Comparison of ENCODE assay signal across 22 cellular contexts in the genomic region with DNA sequence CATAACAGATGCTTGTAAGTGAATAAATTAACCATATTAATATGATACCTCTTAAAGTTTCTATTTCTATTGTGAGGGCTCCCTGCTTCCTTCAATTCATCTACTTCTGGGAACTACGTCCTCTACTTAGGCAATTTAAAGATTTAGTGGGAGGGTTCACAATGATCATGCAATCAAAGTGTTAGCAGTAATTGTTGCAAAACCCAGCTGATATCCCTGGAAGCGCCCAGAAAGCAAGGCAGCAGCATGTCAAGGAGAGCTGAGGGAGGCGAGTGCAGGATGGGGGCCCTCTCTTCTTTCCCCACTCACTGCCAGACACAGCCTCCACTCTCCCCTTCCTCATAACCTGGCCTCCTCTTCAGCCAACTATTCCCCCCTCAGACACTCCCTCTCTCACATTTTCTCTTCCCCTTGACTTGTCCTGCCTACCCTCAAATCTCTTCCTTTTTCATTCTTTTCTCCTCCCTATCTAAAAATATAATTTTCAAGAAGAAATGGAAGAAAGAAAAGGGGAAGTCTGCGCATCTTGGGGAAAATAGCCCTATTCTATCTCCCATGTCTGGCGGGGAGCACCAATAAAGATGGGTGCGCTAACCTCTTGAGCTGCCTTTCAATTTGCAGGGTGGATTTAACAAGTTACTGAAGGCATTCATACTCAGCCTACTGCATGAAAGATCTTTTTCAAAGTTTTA. TPM values are rescaled to one million over a fixed set of nuclear protein-coding genes. Genes with fewer than 3 reads are reported as not detected.
DNase-seq lines count a peak whose midpoint lies in the region; ATAC-seq, FAIRE-seq and TF ChIP-seq lines count a peak whose summit lies in the region.
"Had no signal": no experiment of that assay in that cellular context is flagged by ENCODE, and none has a peak within 500 bp of the region (broad histone marks: within the 10 kb centered on the region; RNA-seq: fewer than 3 reads in every experiment).

No MANE protein-coding gene starts in this region.

- no peak overlapping the region for H2AFZ ChIP-seq in HepG2 (ENCODE audit: low read length)

- peaks cover 2% of the 10 kb centered on the region for H3K4me1 Mint-ChIP-seq in T-helper 17 cell
- H3K4me1 Mint-ChIP-seq: IgD-negative memory B cell had no signal

- H4K5ac ChIP-seq in mesendoderm (ENCODE audit: low read length), result no peak overlapping the region

- H2BK15ac ChIP-seq in mesendoderm (replicated peaks; ENCODE audit: low read depth), result no peak overlapping the region

- no peak overlapping the region for H3K18ac ChIP-seq in mesendoderm (ENCODE audit: low read length)

- H3K79me2 ChIP-seq in HepG2 (ENCODE audit: insufficient read depth, low read length) (no peaks in the 10 kb centered on the region), mesendoderm (ENCODE audit: control insufficient read depth, insufficient read depth, low read length) (no peaks in the 10 kb centered on the region)

- no peak for FAIRE-seq in HepG2 (lab: Jason Lieb, UNC)
- FAIRE-seq: RCC 7860 had no signal

- in situ Hi-C loops in HepG2 (cut with HindIII; ENCODE audit: extremely low pct_ligation_motif_present, low pct_unique_long_range_greater_than_20kb), result loop anchor here (10.0 kb wide), 1 partner anchor 185 kb away; a partner anchor contains a TSS

- TF ChIP-seq RAD21 in HepG2 (CRISPR knock-in tag; IDR thresholded peaks at IDR 0.05), result no peak

- peak overlapping the region; percentile 1 for H3K27ac Mint-ChIP-seq in T-helper 17 cell
- H3K27ac Mint-ChIP-seq: CD8-positive, alpha-beta memory T cell had no signal

- H4K20me1 ChIP-seq in HepG2 (ENCODE audit: insufficient read depth, low read length), result no peaks in the 10 kb centered on the region

- no peak overlapping the region for H3K56ac ChIP-seq in mesendoderm (ENCODE audit: low read length)

- WGBS in right cardiac atrium, result 82% methylated on average over 6 of the region's 6 CpGs
- 98% methylated on average over 6 of the region's 6 CpGs for WGBS in HepG2 (ENCODE audit: low lambda C conversion rate)
- WGBS in mesendoderm (ENCODE audit: extremely low coverage, insufficient coverage, low lambda C conversion rate), result no CpG with 5 or more reads among the region's 6 CpGs

- H3K27ac ChIP-seq in cardiac muscle cell (peak overlapping the region; percentile 88), right cardiac atrium (ENCODE audit: low read length) (no peak overlapping the region), HepG2 (ENCODE audit: extremely low read length, insufficient read depth, low read length) (no peak overlapping the region), mesendoderm (ENCODE audit: low read depth, low read length) (no peak overlapping the region)
- H3K27ac ChIP-seq: 22Rv1 had no signal

- H3K36me3 Mint-ChIP-seq in T-helper 17 cell (ENCODE audit: low read depth), result peaks cover 2% of the 10 kb centered on the region

- DNase-seq in cardiac muscle cell (ENCODE audit: low read depth in 1 of 2, low spot score in 1 of 2) (peak in 1 of 2 donors; percentile 59), right cardiac atrium (no peak), T-helper 17 cell (no peak), HepG2 (ENCODE audit: low spot score) (no peak), RPMI8226 (no peak), mesendoderm (no peak)
- no peak for DNase-seq in stimulated activated CD4-positive, alpha-beta T cell treated with anti-CD3 and anti-CD28 coated beads, Interleukin-4, amount 100 ng/mL, for 4 hours
- DNase-seq: BE2C; CD8-positive, alpha-beta memory T cell; DMS79 treated with DMSO at 0.1 percent for 48 hours; H7; NCI-H1048; NCI-H1436 treated with DMSO at 0.1 percent for 48 hours; NCI-H2029 treated with DMSO at 0.1 percent for 48 hours; NCI-H510A; NCI-H82; SHP77 treated with DMSO at 0.1 percent for 48 hours had no signal

- POLR2A ChIA-PET in HepG2 (lab: Yijun Ruan, JAX), result no interaction called here

- H2AK5ac ChIP-seq in mesendoderm (ENCODE audit: low read length), result no peak overlapping the region

- intact Hi-C loops in right cardiac atrium (cut with DNase I) (loop anchor here in 1 of 4 donors (10.0 kb wide), 1 partner anchor 705 kb away; no protein-coding TSS in a partner anchor), HepG2 (cut with micrococcal nuclease; ENCODE audit: unreplicated experiment) (loop anchor here (10.0 kb wide), 1 partner anchor 105 kb away; no protein-coding TSS in a partner anchor)

- H3K4ac ChIP-seq in mesendoderm (ENCODE audit: low read depth, low read length), result no peak overlapping the region

- no peak overlapping the region for H2BK5ac ChIP-seq in mesendoderm (ENCODE audit: low read length)

- CTCF ChIA-PET in HepG2 (lab: Yijun Ruan, JAX; ENCODE audit: low intra/inter-chr PET ratio, low total read pairs), result no interaction called here

- TF ChIP-seq EP300 in HepG2 (IDR thresholded peaks at IDR 0.05; ENCODE audit: low read depth in 2 of 2, low read length in 2 of 2), result no peak
- TF ChIP-seq EP300 in HepG2 (CRISPR knock-in tag; IDR thresholded peaks at IDR 0.05; ENCODE audit: borderline replicate concordance), result no peak

- no peak overlapping the region for H2BK120ac ChIP-seq in mesendoderm (ENCODE audit: low read depth, low read length)

- H3K4me1 ChIP-seq in cardiac muscle cell (ENCODE audit: low read depth) (peaks cover 50% of the 10 kb centered on the region), right cardiac atrium (ENCODE audit: control insufficient read depth, insufficient read depth, low read length) (no peaks in the 10 kb centered on the region), HepG2 (ENCODE audit: insufficient read depth, low read length) (peaks cover 60% of the 10 kb centered on the region), mesendoderm (ENCODE audit: control insufficient read depth, low read depth, low read length) (no peaks in the 10 kb centered on the region)
- H3K4me1 ChIP-seq: BE2C had no signal

- no TSS peak for BruUV-seq in HepG2 (replicated peaks; lab: Mats Ljungman, UMichigan)

- no peak overlapping the region for H3K4me3 ChIP-seq in cardiac muscle cell
- H3K4me3 ChIP-seq in right cardiac atrium (ENCODE audit: low read length), result no peak overlapping the region
- no peak overlapping the region for H3K4me3 ChIP-seq in HepG2 (replicated peaks in 1 of 3; ENCODE audit: insufficient read depth in 1 of 3, low read depth in 2 of 3, low read length in 3 of 3)
- H3K4me3 ChIP-seq in mesendoderm (ENCODE audit: low read length), result no peak overlapping the region

- no peak for TF ChIP-seq CTCF in cardiac muscle cell (IDR thresholded peaks at IDR 0.05; ENCODE audit: low read depth, low read length)
- no peak for TF ChIP-seq CTCF in HepG2 (CRISPR knock-in tag; IDR thresholded peaks at IDR 0.05)

- H4K8ac ChIP-seq in mesendoderm (ENCODE audit: low read depth, low read length), result no peak overlapping the region

- no peak for TF ChIP-seq POLR2A in HepG2 (IDR thresholded peaks at IDR 0.05; ENCODE audit: insufficient read depth in 1 of 2, low read depth in 2 of 2, low read length in 2 of 2)

- no peak overlapping the region for H3K4me3 Mint-ChIP-seq in T-helper 17 cell
- H3K4me3 Mint-ChIP-seq: CD8-positive, alpha-beta memory T cell; IgD-negative memory B cell had no signal

- H3K27me3 ChIP-seq in cardiac muscle cell (no peaks in the 10 kb centered on the region), right cardiac atrium (ENCODE audit: control insufficient read depth, insufficient read depth) (no peaks in the 10 kb centered on the region), HepG2 (ENCODE audit: control insufficient read depth in 1 of 2, insufficient read depth in 2 of 2, low read length in 2 of 2) (no peaks in the 10 kb centered on the region), mesendoderm (ENCODE audit: insufficient read depth, low read length, poor library complexity) (no peaks in the 10 kb centered on the region)
- H3K27me3 ChIP-seq: BE2C had no signal

- H3K36me3 ChIP-seq in cardiac muscle cell, result no peaks in the 10 kb centered on the region
- H3K36me3 ChIP-seq in HepG2 (replicated peaks in 1 of 2; ENCODE audit: control insufficient read depth in 1 of 2, insufficient read depth in 2 of 2, low read length in 2 of 2), result no peaks in the 10 kb centered on the region
- H3K36me3 ChIP-seq in mesendoderm (ENCODE audit: control insufficient read depth, insufficient read depth, low read length), result no peaks in the 10 kb centered on the region
- H3K36me3 ChIP-seq: BE2C had no signal

- H3K9ac ChIP-seq in HepG2 (ENCODE audit: insufficient read depth, low read depth, low read length) (no peak overlapping the region), mesendoderm (ENCODE audit: low read length) (no peak overlapping the region)

- ATAC-seq in right cardiac atrium (no peak), T-helper 17 cell (no peak), HepG2 (no peak), GM21515 (IDR thresholded peaks at IDR 0.05; ENCODE audit: unreplicated experiment) (no peak)

- H3K23ac ChIP-seq in mesendoderm (ENCODE audit: low read length), result no peak overlapping the region

- H3K4me2 ChIP-seq in HepG2 (ENCODE audit: low read depth, low read length) (no peak overlapping the region), mesendoderm (ENCODE audit: low read length) (no peak overlapping the region)

- H3K79me1 ChIP-seq in mesendoderm (ENCODE audit: low read length), result no peaks in the 10 kb centered on the region

- peaks cover 24% of the 10 kb centered on the region for H3K27me3 Mint-ChIP-seq in T-helper 17 cell

- H3K9me3 ChIP-seq in cardiac muscle cell (ENCODE audit: low read depth), result no peaks in the 10 kb centered on the region
- no peaks in the 10 kb centered on the region for H3K9me3 ChIP-seq in right cardiac atrium (ENCODE audit: control insufficient read depth, low read length)
- peaks cover 4% of the 10 kb centered on the region for H3K9me3 ChIP-seq in T-helper 17 cell (ENCODE audit: control insufficient read depth, low read length, poor library complexity, severe bottlenecking)
- peaks cover 15% of the 10 kb centered on the region for H3K9me3 ChIP-seq in HepG2 (ENCODE audit: low read length)

RNA-seq across cellular contexts. Expression of a gene that starts 6.6 kb away (rescaled TPM):
- total RNA-seq in cardiac muscle cell (not detected in 2 replicates), right cardiac atrium (not detected), T-helper 17 cell (not detected), HepG2 (2016; rRNA removed; fragmentation: Illumina TruSeq; extraction: Trizol) (not detected in 2 replicates)
- polyA plus RNA-seq in cardiac muscle cell (0.26 TPM in 1 of 2 replicates, not detected in the other), right cardiac atrium (not detected), HepG2 (2011; rRNA removed) (not detected in 2 replicates)
- total RNA-seq in HepG2 (2016; cell fraction: cytosol; rRNA removed; fragmentation: Illumina TruSeq; extraction: Trizol; ENCODE audit: low read depth), result not detected in 2 replicates
- total RNA-seq in HepG2 (2016; cell fraction: insoluble cytoplasmic fraction; rRNA removed; fragmentation: Illumina TruSeq; extraction: Trizol), result not detected in 2 replicates
- not detected in 2 replicates for total RNA-seq in HepG2 (2016; cell fraction: membrane; rRNA removed; fragmentation: Illumina TruSeq; extraction: Trizol)
- total RNA-seq in HepG2 (2016; cell fraction: nucleus; rRNA removed; fragmentation: Illumina TruSeq; extraction: Trizol), result not detected in 2 replicates
- 0.06 TPM in 1 of 2 replicates, not detected in the other for polyA plus RNA-seq in HepG2 (2011; cell fraction: cytosol; rRNA removed)
- 0.33 TPM in 1 of 2 replicates, not detected in the other for polyA plus RNA-seq in HepG2 (2011; cell fraction: nucleus; rRNA removed)
- polyA plus RNA-seq in HepG2 (2012), result not detected in 2 replicates
- polyA plus RNA-seq in HepG2 (2016; cell fraction: cytosol; fragmentation: Illumina TruSeq; extraction: Trizol; ENCODE audit: low read depth), result not detected in 2 replicates
- polyA plus RNA-seq in HepG2 (2016; cell fraction: insoluble cytoplasmic fraction; fragmentation: Illumina TruSeq; extraction: Trizol; ENCODE audit: low read depth), result not detected in 2 replicates
- not detected in 2 replicates for polyA plus RNA-seq in HepG2 (2016; cell fraction: membrane; fragmentation: Illumina TruSeq; extraction: Trizol; ENCODE audit: low read depth)
- polyA plus RNA-seq in HepG2 (2016; cell fraction: nucleus; fragmentation: Illumina TruSeq; extraction: Trizol; ENCODE audit: insufficient read depth, low read depth), result not detected in 2 replicates
- not detected in 2 replicates for polyA minus RNA-seq in HepG2 (2011; rRNA and poly(A)+ RNA removed; ENCODE audit: low replicate concordance)
- polyA minus RNA-seq in HepG2 (2011; cell fraction: cytosol; rRNA and poly(A)+ RNA removed), result not detected in 2 replicates
- polyA minus RNA-seq in HepG2 (2011; cell fraction: nucleus; rRNA and poly(A)+ RNA removed), result 1.2 TPM in 1 of 2 replicates, not detected in the other
- polyA plus RNA-seq in mesendoderm (2013, experiment 1 of 2), result not detected
- polyA plus RNA-seq in mesendoderm (2013, experiment 2 of 2), result not detected
- total RNA-seq: CD8-positive, alpha-beta memory T cell; G401; H7 had no signal
- polyA plus RNA-seq: CD8-positive, alpha-beta memory T cell; IgD-negative memory B cell had no signal

RNA-seq across cellular contexts. Expression of a gene that starts 39.5 kb away (rescaled TPM):
- total RNA-seq in cardiac muscle cell, result 15.7 and 35.1 TPM in 2 replicates
- 18.3 and 35.2 TPM in 2 replicates for polyA plus RNA-seq in cardiac muscle cell
- total RNA-seq in right cardiac atrium, result 10 to 100 TPM; 49.0 to 79.5 (median 59.9) TPM
- polyA plus RNA-seq in right cardiac atrium, result 17.0 TPM
- total RNA-seq in T-helper 17 cell, result 1 to 10 TPM; 6.2 to 9.4 TPM
- 27.1 and 33.6 TPM in 2 replicates for total RNA-seq in HepG2 (2016; rRNA removed; fragmentation: Illumina TruSeq; extraction: Trizol)
- total RNA-seq in HepG2 (2016; cell fraction: cytosol; rRNA removed; fragmentation: Illumina TruSeq; extraction: Trizol; ENCODE audit: low read depth), result 12.6 and 14.9 TPM in 2 replicates
- 28.7 and 35.7 TPM in 2 replicates for total RNA-seq in HepG2 (2016; cell fraction: insoluble cytoplasmic fraction; rRNA removed; fragmentation: Illumina TruSeq; extraction: Trizol)
- 12.9 and 13.9 TPM in 2 replicates for total RNA-seq in HepG2 (2016; cell fraction: membrane; rRNA removed; fragmentation: Illumina TruSeq; extraction: Trizol)
- total RNA-seq in HepG2 (2016; cell fraction: nucleus; rRNA removed; fragmentation: Illumina TruSeq; extraction: Trizol), result 61.9 and 62.3 TPM in 2 replicates
- polyA plus RNA-seq in HepG2 (2011; rRNA removed), result 50.3 and 59.4 TPM in 2 replicates
- 28.6 and 41.2 TPM in 2 replicates for polyA plus RNA-seq in HepG2 (2011; cell fraction: cytosol; rRNA removed)
- polyA plus RNA-seq in HepG2 (2011; cell fraction: nucleus; rRNA removed), result 71.6 and 77.3 TPM in 2 replicates
- polyA plus RNA-seq in HepG2 (2012), result 41.8 and 49.9 TPM in 2 replicates
- polyA plus RNA-seq in HepG2 (2016; cell fraction: cytosol; fragmentation: Illumina TruSeq; extraction: Trizol; ENCODE audit: low read depth), result 3.8 and 4.4 TPM in 2 replicates
- polyA plus RNA-seq in HepG2 (2016; cell fraction: insoluble cytoplasmic fraction; fragmentation: Illumina TruSeq; extraction: Trizol; ENCODE audit: low read depth), result 25.0 and 25.2 TPM in 2 replicates
- 6.2 and 6.8 TPM in 2 replicates for polyA plus RNA-seq in HepG2 (2016; cell fraction: membrane; fragmentation: Illumina TruSeq; extraction: Trizol; ENCODE audit: low read depth)
- polyA plus RNA-seq in HepG2 (2016; cell fraction: nucleus; fragmentation: Illumina TruSeq; extraction: Trizol; ENCODE audit: insufficient read depth, low read depth), result 33.1 and 33.7 TPM in 2 replicates
- polyA minus RNA-seq in HepG2 (2011; rRNA and poly(A)+ RNA removed; ENCODE audit: low replicate concordance), result 21.7 and 144 TPM in 2 replicates
- 63.4 and 75.3 TPM in 2 replicates for polyA minus RNA-seq in HepG2 (2011; cell fraction: cytosol; rRNA and poly(A)+ RNA removed)
- polyA minus RNA-seq in HepG2 (2011; cell fraction: nucleus; rRNA and poly(A)+ RNA removed), result 391 and 460 TPM in 2 replicates
- polyA plus RNA-seq in mesendoderm (2013, experiment 1 of 2), result 0.42 TPM
- polyA plus RNA-seq in mesendoderm (2013, experiment 2 of 2), result 0.56 TPM
- total RNA-seq: G401 had no signal
- polyA plus RNA-seq: IgD-negative memory B cell had no signal
